Comparison of ENCODE assay signal across 12 cellular contexts in the genomic region with DNA sequence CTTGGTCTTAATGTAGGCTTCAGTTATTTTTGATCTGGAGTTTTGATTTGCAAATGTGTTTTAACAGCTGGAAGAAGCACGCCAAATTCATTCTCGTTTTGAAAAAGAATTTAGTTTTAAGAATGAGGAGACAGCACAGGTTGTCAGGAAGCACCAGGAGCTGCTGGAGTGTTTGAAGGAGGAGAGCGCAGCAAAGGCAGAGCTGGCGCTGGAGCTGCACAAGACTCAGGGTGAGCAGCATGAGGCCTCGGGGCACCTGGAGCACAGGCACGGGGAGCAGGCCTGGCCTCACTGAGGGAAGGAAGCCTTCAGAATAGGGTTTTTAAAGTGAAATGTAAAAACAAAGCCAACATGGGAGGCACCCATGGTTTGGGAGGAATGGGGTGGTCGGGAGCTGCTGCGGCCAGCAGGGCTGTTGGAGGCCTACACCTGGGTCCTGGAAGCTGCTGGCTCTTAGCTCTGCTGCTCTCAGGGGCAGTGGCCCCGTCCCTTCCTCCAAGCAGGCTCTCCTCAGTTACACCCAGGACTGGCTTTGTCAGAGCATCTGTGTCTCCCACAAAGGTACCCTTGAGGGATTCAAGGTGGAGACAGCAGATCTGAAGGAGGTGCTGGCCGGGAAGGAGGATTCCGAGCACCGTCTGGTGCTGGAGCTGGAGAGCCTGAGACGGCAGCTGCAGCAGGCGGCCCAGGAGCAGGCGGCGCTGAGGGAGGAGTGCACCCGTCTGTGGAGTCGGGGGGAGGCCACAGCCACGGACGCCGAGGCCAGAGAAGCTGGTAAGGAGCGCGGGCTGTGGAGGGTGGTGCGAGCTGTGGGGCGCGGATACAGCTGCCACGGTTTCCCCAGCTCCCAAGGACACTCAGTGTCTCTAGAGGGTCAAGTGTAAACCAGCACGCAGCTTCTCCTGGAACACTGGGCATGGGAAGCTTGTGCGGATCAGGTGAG.
"Had no signal": no experiment of that assay in that cellular context is flagged by ENCODE, and none has a peak within 500 bp of the region (broad histone marks: within the 10 kb centered on the region; RNA-seq: fewer than 3 reads in every experiment).

No MANE protein-coding gene starts in this region.

- H3K4me3 ChIP-seq: body of pancreas, heart left ventricle, right lobe of liver had no signal

- H3K27me3 ChIP-seq: body of pancreas, foreskin keratinocyte, heart left ventricle, right lobe of liver had no signal

- DNase-seq: activated CD4-positive, alpha-beta T cell treated with anti-CD3 and anti-CD28 coated beads for 48 hours; activated CD8-positive, alpha-beta T cell treated with anti-CD3 and anti-CD28 coated beads for 36 hours; activated effector memory CD4-positive, alpha-beta T cell treated with Interleukin-2 at 50 U/mL for 16 hours; activated T-cell treated with anti-CD3 and anti-CD28 coated beads, Interleukin-2, amount 50 U/mL, for 4 hours; amygdala; body of pancreas; effector memory CD4-positive, alpha-beta T cell; foreskin keratinocyte; mammary epithelial cell; right lobe of liver; T-helper 2 cell had no signal

- H3K4me1 ChIP-seq: body of pancreas, foreskin keratinocyte had no signal

- H3K27ac ChIP-seq: body of pancreas, foreskin keratinocyte, heart left ventricle, right lobe of liver had no signal

- ATAC-seq: activated CD8-positive, alpha-beta T cell treated with anti-CD3 and anti-CD28 coated beads for 36 hours; activated T-cell treated with anti-CD3 and anti-CD28 coated beads, Interleukin-2, amount 50 U/mL, for 4 hours; body of pancreas; foreskin keratinocyte; heart left ventricle; right lobe of liver had no signal

- H3K9me3 ChIP-seq: body of pancreas, heart left ventricle, right lobe of liver had no signal
